ENCODE assay signal across 10 cellular contexts in genomic region chr2:15223887-15224286, GRCh38.
DNase-seq lines count a peak whose midpoint lies in the region; ATAC-seq, FAIRE-seq and TF ChIP-seq lines count a peak whose summit lies in the region.
"Had no signal": no experiment of that assay in that cellular context is flagged by ENCODE, and none has a peak within 500 bp of the region (broad histone marks: within the 10 kb centered on the region; RNA-seq: fewer than 3 reads in every experiment).

No MANE protein-coding gene starts in this region.

- DNase-seq in IMR-90: peak; percentile 88
- DNase-seq in endothelial cell of umbilical vein (ENCODE audit: low read depth, low spot score): peak; percentile 91
- peak; percentile 48 for DNase-seq in skeletal muscle cell (ENCODE audit: low read depth)
- no peak for DNase-seq in colonic mucosa
- DNase-seq in effector memory CD8-positive, alpha-beta T cell: no peak
- DNase-seq in D721Med (ENCODE audit: insufficient read length, low spot score): no peak
- DNase-seq: gastrocnemius medialis, NCI-H774 had no signal

- H3K4me3 ChIP-seq in IMR-90 (ENCODE audit: insufficient read depth, low read depth, low read length) (no peak overlapping the region), endothelial cell of umbilical vein (replicated peaks in 1 of 3; ENCODE audit: insufficient read depth in 1 of 3, low read depth in 1 of 3, low read length in 3 of 3) (no peak overlapping the region), skeletal muscle cell (ENCODE audit: low read depth, low read length) (no peak overlapping the region), colonic mucosa (no peak overlapping the region)
- H3K4me3 ChIP-seq: gastrocnemius medialis had no signal

- no peaks in the 10 kb centered on the region for H3K79me2 ChIP-seq in endothelial cell of umbilical vein (ENCODE audit: control insufficient read depth, insufficient read depth, low read length)

- H3K9me3 Mint-ChIP-seq in effector memory CD8-positive, alpha-beta T cell: no peaks in the 10 kb centered on the region
- H3K9me3 Mint-ChIP-seq: activated naive CD4-positive, alpha-beta T cell treated with anti-CD3 and anti-CD28 coated beads, Interleukin-2, amount 50 U/mL, for 24 hours had no signal

- H3K36me3 Mint-ChIP-seq in effector memory CD8-positive, alpha-beta T cell (ENCODE audit: insufficient read depth): peaks cover 3% of the 10 kb centered on the region

- no CpG with 5 or more reads among the region's 3 CpGs for WGBS in IMR-90 (ENCODE audit: extremely low coverage in 2 of 2, insufficient read length in 1 of 2), 2 experiments

- H3K18ac ChIP-seq in IMR-90 (ENCODE audit: low read depth, low read length): no peak overlapping the region

- H3K4me1 Mint-ChIP-seq in effector memory CD8-positive, alpha-beta T cell (ENCODE audit: low read depth in 2 of 2): no peaks in the 10 kb centered on the region
- H3K4me1 Mint-ChIP-seq: activated naive CD4-positive, alpha-beta T cell treated with anti-CD3 and anti-CD28 coated beads, Interleukin-2, amount 50 U/mL, for 24 hours had no signal

- no peaks in the 10 kb centered on the region for H3K79me1 ChIP-seq in IMR-90 (ENCODE audit: low read depth in 1 of 2, low read length in 2 of 2)

- no peak overlapping the region for H3K9ac ChIP-seq in IMR-90 (ENCODE audit: low read depth, low read length)
- peak overlapping the region; percentile 44 for H3K9ac ChIP-seq in endothelial cell of umbilical vein (replicated peaks; ENCODE audit: extremely low read depth, insufficient read depth, low read length)
- no peak overlapping the region for H3K9ac ChIP-seq in colonic mucosa (ENCODE audit: low read depth in 2 of 2, low read length in 2 of 2)

- FAIRE-seq in endothelial cell of umbilical vein (lab: Jason Lieb, UNC) (peak; percentile 75), D721Med (lab: Jason Lieb, UNC) (no peak)

- TF ChIP-seq CTCF in IMR-90 (conservative IDR thresholded peaks at IDR 0.05; ENCODE audit: low read depth, low read length): no peak
- no peak for TF ChIP-seq CTCF in endothelial cell of umbilical vein (IDR thresholded peaks at IDR 0.05; ENCODE audit: extremely low read depth in 1 of 2, insufficient read depth in 1 of 2, low read depth in 1 of 2, low read length in 2 of 2)
- no peak for TF ChIP-seq CTCF in colonic mucosa (IDR thresholded peaks at IDR 0.05)
- no peak for TF ChIP-seq CTCF in D721Med (IDR thresholded peaks at IDR 0.05; ENCODE audit: insufficient read depth, missing control alignments)

- H3K56ac ChIP-seq in IMR-90 (ENCODE audit: extremely low read depth, insufficient read depth, low read length): no peak overlapping the region

- H3K27me3 Mint-ChIP-seq in effector memory CD8-positive, alpha-beta T cell: no peaks in the 10 kb centered on the region
- H3K27me3 Mint-ChIP-seq: activated naive CD4-positive, alpha-beta T cell treated with anti-CD3 and anti-CD28 coated beads, Interleukin-2, amount 50 U/mL, for 24 hours had no signal

- H3K4me3 Mint-ChIP-seq in effector memory CD8-positive, alpha-beta T cell: no peak overlapping the region
- H3K4me3 Mint-ChIP-seq: activated naive CD4-positive, alpha-beta T cell treated with anti-CD3 and anti-CD28 coated beads, Interleukin-2, amount 50 U/mL, for 24 hours had no signal

- ATAC-seq in GM21423 (IDR thresholded peaks at IDR 0.05; ENCODE audit: unreplicated experiment): peak; percentile 49
- ATAC-seq in IMR-90 (ENCODE audit: low read depth): peak; percentile 63
- no peak for ATAC-seq in effector memory CD8-positive, alpha-beta T cell (replicated peaks)
- ATAC-seq: gastrocnemius medialis had no signal

- intact Hi-C loops in IMR-90 (cut with micrococcal nuclease): no loop called here
- intact Hi-C loops in endothelial cell of umbilical vein (cut with micrococcal nuclease): loop anchor here (1.0 to 5.0 kb wide), 5 partner anchors 17 to 353 kb away; partner anchors contain the start of gene NBAS
- intact Hi-C loops in colonic mucosa (cut with DNase I): no loop called here

- H2AFZ ChIP-seq in IMR-90 (replicated peaks; ENCODE audit: low read length, poor library complexity): no peak overlapping the region
- H2AFZ ChIP-seq in endothelial cell of umbilical vein (ENCODE audit: low read depth, low read length): no peak overlapping the region

- H4K20me1 ChIP-seq in IMR-90 (ENCODE audit: insufficient read depth, low read length) (no peaks in the 10 kb centered on the region), endothelial cell of umbilical vein (replicated peaks; ENCODE audit: control insufficient read depth, extremely low read depth, insufficient read depth, low read length) (no peaks in the 10 kb centered on the region)

- POLR2A ChIA-PET in IMR-90 (lab: Charles Lee; ENCODE audit: unreplicated experiment) (no interaction called here), endothelial cell of umbilical vein (lab: Charles Lee) (no interaction called here)

- H3K27me3 ChIP-seq in IMR-90 (ENCODE audit: control insufficient read depth, insufficient read depth, low read length) (no peaks in the 10 kb centered on the region), endothelial cell of umbilical vein (ENCODE audit: control insufficient read depth in 2 of 2, insufficient read depth in 2 of 2, low read length in 2 of 2) (no peaks in the 10 kb centered on the region), colonic mucosa (no peaks in the 10 kb centered on the region)
- H3K27me3 ChIP-seq: gastrocnemius medialis had no signal

- H4K8ac ChIP-seq in IMR-90 (ENCODE audit: low read depth in 2 of 2, low read length in 2 of 2): no peak overlapping the region

- no peak overlapping the region for H3K4ac ChIP-seq in IMR-90 (ENCODE audit: low read depth, low read length)

- H3K4me2 ChIP-seq in IMR-90 (ENCODE audit: low read depth, low read length) (no peak overlapping the region), endothelial cell of umbilical vein (ENCODE audit: insufficient read depth, low read length) (peak overlapping the region; percentile 42)

- TF ChIP-seq POLR2A in IMR-90 (IDR thresholded peaks at IDR 0.05; ENCODE audit: low read depth, low read length) (no peak), endothelial cell of umbilical vein (IDR thresholded peaks at IDR 0.05; ENCODE audit: low read depth, low read length) (no peak)

- CTCF ChIA-PET in IMR-90 (lab: Yijun Ruan, JAX) (no interaction called here), endothelial cell of umbilical vein (lab: Charles Lee) (interaction anchor here (1.7 kb wide), 1 partner anchor 11 kb away, joined by 5 read pairs; no protein-coding TSS in a partner anchor)

- H4K5ac ChIP-seq in IMR-90 (ENCODE audit: low read depth, low read length): no peak overlapping the region

- H3K27ac ChIP-seq in IMR-90 (ENCODE audit: insufficient read depth, low read length) (no peak overlapping the region), endothelial cell of umbilical vein (ENCODE audit: insufficient read depth, low read depth, low read length) (peak overlapping the region; percentile 91), colonic mucosa (no peak overlapping the region)
- H3K27ac ChIP-seq: gastrocnemius medialis had no signal

- no peak overlapping the region for H2AK5ac ChIP-seq in IMR-90 (ENCODE audit: low read depth, low read length)

- no peak overlapping the region for H3K14ac ChIP-seq in IMR-90 (replicated peaks; ENCODE audit: low read depth, low read length)

- no peak overlapping the region for H4K91ac ChIP-seq in IMR-90 (ENCODE audit: insufficient read depth, low read depth, low read length)

- H3K4me1 ChIP-seq in IMR-90 (ENCODE audit: control insufficient read depth, insufficient read depth, low read length): peaks cover 3% of the 10 kb centered on the region
- peaks cover 17% of the 10 kb centered on the region for H3K4me1 ChIP-seq in endothelial cell of umbilical vein (ENCODE audit: control insufficient read depth, extremely low read depth, insufficient read depth, low read length)
- H3K4me1 ChIP-seq in colonic mucosa: no peaks in the 10 kb centered on the region
- H3K4me1 ChIP-seq: gastrocnemius medialis had no signal

- H3K23ac ChIP-seq in IMR-90 (ENCODE audit: low read depth, low read length): no peak overlapping the region

- no peak for TF ChIP-seq RAD21 in IMR-90 (IDR thresholded peaks at IDR 0.05; ENCODE audit: low read length)

- H3K9me1 ChIP-seq in IMR-90 (ENCODE audit: insufficient read depth, low read length): 0 out of 2 replicates have a peak, but pooled peaks cover 3% of the 10 kb centered on the region
- no peaks in the 10 kb centered on the region for H3K9me1 ChIP-seq in endothelial cell of umbilical vein (replicated peaks; ENCODE audit: control insufficient read depth, extremely low read depth, insufficient read depth, low read length)

- H3K27ac Mint-ChIP-seq in effector memory CD8-positive, alpha-beta T cell: no peak overlapping the region
- H3K27ac Mint-ChIP-seq: activated naive CD4-positive, alpha-beta T cell treated with anti-CD3 and anti-CD28 coated beads, Interleukin-2, amount 50 U/mL, for 24 hours had no signal

- H2BK5ac ChIP-seq in IMR-90 (ENCODE audit: low read depth, low read length, poor library complexity, severe bottlenecking): no peak overlapping the region

- dilution Hi-C loops in IMR-90 (cut with HindIII; ENCODE audit: low sequenced_read_pairs, unreplicated experiment): no loop called here
- dilution Hi-C loops in endothelial cell of umbilical vein (cut with MboI; ENCODE audit: extremely low pct_ligation_motif_present, low sequenced_read_pairs): no loop called here

- in situ Hi-C loops in IMR-90 (cut with MboI; ENCODE audit: low sequenced_read_pairs): no loop called here

- BruUV-seq in IMR-90 (replicated peaks; lab: Mats Ljungman, UMichigan) (no TSS peak), endothelial cell of umbilical vein (replicated peaks; lab: Mats Ljungman, UMichigan) (no TSS peak)

- H2AK9ac ChIP-seq in IMR-90 (replicated peaks; ENCODE audit: low read depth, low read length, poor library complexity): no peak overlapping the region

- H2BK15ac ChIP-seq in IMR-90 (ENCODE audit: low read depth, low read length): no peak overlapping the region

- H3K9me3 ChIP-seq in IMR-90 (ENCODE audit: control insufficient read depth, insufficient read depth, low read length) (no peaks in the 10 kb centered on the region), endothelial cell of umbilical vein (replicated peaks; ENCODE audit: control insufficient read depth, insufficient read depth, low read length) (no peaks in the 10 kb centered on the region), colonic mucosa (no peaks in the 10 kb centered on the region)
- H3K9me3 ChIP-seq: gastrocnemius medialis had no signal

- no peak overlapping the region for H2BK120ac ChIP-seq in IMR-90 (ENCODE audit: low read depth, low read length)

- H3K36me3 ChIP-seq in IMR-90 (ENCODE audit: control insufficient read depth, insufficient read depth, low read length) (peaks cover 8% of the 10 kb centered on the region; the same call in 1 of the 2 replicates), endothelial cell of umbilical vein (ENCODE audit: control insufficient read depth in 2 of 2, extremely low read depth in 1 of 2, insufficient read depth in 2 of 2, low read length in 2 of 2) (no peaks in the 10 kb centered on the region), colonic mucosa (no peaks in the 10 kb centered on the region)

- no peak overlapping the region for H2BK20ac ChIP-seq in IMR-90 (ENCODE audit: low read depth, low read length)

TF ChIP-seq in IMR-90, 13 proteins besides CTCF, POLR2A, EP300 and RAD21 (continues in another document):
- no peak for TF ChIP-seq MAZ (IDR thresholded peaks at IDR 0.05; ENCODE audit: borderline replicate concordance, low read depth, low read length)

TF ChIP-seq in endothelial cell of umbilical vein, 7 proteins besides CTCF, POLR2A, EP300 and RAD21 (continues in another document):
- peak; percentile 74 for TF ChIP-seq FOS (IDR thresholded peaks at IDR 0.05; ENCODE audit: borderline replicate concordance, insufficient read depth, low read length)

Comparison
In these comparisons a context has a peak if more than half of its experiments do, and no peak if none do; other contexts are left out.
1. DNase-seq: peak in IMR-90 (single experiment), endothelial cell of umbilical vein (single experiment) and skeletal muscle cell (single experiment); none in colonic mucosa (single experiment), effector memory CD8-positive, alpha-beta T cell (0 of 3) and D721Med (single experiment).